ENCODE assay signal across 9 cellular contexts in the genomic region with DNA sequence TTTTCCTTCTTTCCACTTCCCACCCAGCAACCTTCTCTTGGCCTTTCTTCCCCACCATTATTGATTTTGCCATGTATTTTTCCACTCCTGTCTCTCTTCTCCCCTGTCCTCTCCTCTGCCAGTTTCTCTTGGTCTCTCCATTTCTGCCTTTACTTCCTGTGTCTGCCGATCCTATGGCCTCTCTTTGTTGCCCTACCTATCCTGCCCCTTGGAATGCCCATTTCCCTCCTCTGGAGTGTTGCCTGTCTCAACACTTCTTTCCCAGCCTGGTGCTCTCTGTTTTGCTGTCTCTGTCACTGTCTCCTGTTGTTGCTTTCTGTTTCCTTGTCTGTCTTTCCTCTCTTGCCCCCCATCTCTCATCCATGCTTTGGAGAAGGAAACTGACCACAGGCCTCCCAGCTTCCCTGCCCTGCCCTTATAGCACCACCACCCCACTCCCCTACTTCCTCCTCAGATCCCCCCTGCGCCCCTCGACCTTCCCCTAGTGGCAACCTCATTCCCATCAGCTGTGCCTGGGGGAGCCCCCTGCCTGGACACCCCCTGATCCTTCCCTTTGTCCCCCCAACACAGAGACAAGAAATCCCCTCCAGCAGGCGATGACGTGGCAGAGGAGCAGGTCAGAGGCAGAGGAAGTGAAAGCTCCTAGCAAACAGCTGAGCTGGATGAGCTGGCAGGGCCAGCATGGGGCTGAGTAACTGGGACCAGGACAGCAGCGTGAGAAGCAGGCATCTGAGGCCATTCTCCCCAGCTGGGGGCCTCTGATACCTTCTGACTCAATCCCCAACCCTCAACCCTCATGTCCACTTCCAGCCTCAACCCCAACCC. TPM values are rescaled to one million over a fixed set of nuclear protein-coding genes. Genes with fewer than 3 reads are reported as not detected.
DNase-seq lines count a peak whose midpoint lies in the region; ATAC-seq and TF ChIP-seq lines count a peak whose summit lies in the region.
"Had no signal": no experiment of that assay in that cellular context is flagged by ENCODE, and none has a peak within 500 bp of the region (broad histone marks: within the 10 kb centered on the region; RNA-seq: fewer than 3 reads in every experiment).

No MANE protein-coding gene starts in this region.

- H3K27ac ChIP-seq in colonic mucosa: no peak overlapping the region

- H3K9ac ChIP-seq in colonic mucosa (ENCODE audit: low read depth in 2 of 2, low read length in 2 of 2): no peak overlapping the region

- H3K36me3 ChIP-seq in colonic mucosa: no peaks in the 10 kb centered on the region

- peak; percentile 86 for ATAC-seq in HG02588 (IDR thresholded peaks at IDR 0.05; ENCODE audit: unreplicated experiment)

- no peaks in the 10 kb centered on the region for H3K4me1 ChIP-seq in colonic mucosa

- no peak overlapping the region for H3K4me3 Mint-ChIP-seq in activated T-cell treated with anti-CD3 and anti-CD28 coated beads, Interleukin-2, amount 50 U/mL, for 24 hours
- H3K4me3 Mint-ChIP-seq in osteocyte (ENCODE audit: unreplicated experiment): no peak overlapping the region
- H3K4me3 Mint-ChIP-seq: activated naive CD4-positive, alpha-beta T cell treated with anti-CD3 and anti-CD28 coated beads, Interleukin-2, amount 50 U/mL, for 24 hours had no signal

- TF ChIP-seq CTCF in osteocyte (IDR thresholded peaks at IDR 0.05) (no peak), colonic mucosa (IDR thresholded peaks at IDR 0.05) (no peak)

- no peaks in the 10 kb centered on the region for H3K9me3 Mint-ChIP-seq in activated T-cell treated with anti-CD3 and anti-CD28 coated beads, Interleukin-2, amount 50 U/mL, for 24 hours
- no peaks in the 10 kb centered on the region for H3K9me3 Mint-ChIP-seq in osteocyte (ENCODE audit: unreplicated experiment)
- H3K9me3 Mint-ChIP-seq: activated naive CD4-positive, alpha-beta T cell treated with anti-CD3 and anti-CD28 coated beads, Interleukin-2, amount 50 U/mL, for 24 hours had no signal

- no peak overlapping the region for H3K4me3 ChIP-seq in colonic mucosa

- no peaks in the 10 kb centered on the region for H3K36me3 Mint-ChIP-seq in activated T-cell treated with anti-CD3 and anti-CD28 coated beads, Interleukin-2, amount 50 U/mL, for 24 hours (ENCODE audit: low read depth)
- H3K36me3 Mint-ChIP-seq in osteocyte (ENCODE audit: unreplicated experiment): no peaks in the 10 kb centered on the region
- H3K36me3 Mint-ChIP-seq: activated naive CD4-positive, alpha-beta T cell treated with anti-CD3 and anti-CD28 coated beads, Interleukin-2, amount 50 U/mL, for 24 hours had no signal

- no peak overlapping the region for H3K27ac Mint-ChIP-seq in activated T-cell treated with anti-CD3 and anti-CD28 coated beads, Interleukin-2, amount 50 U/mL, for 24 hours
- peak overlapping the region; percentile 80 for H3K27ac Mint-ChIP-seq in osteocyte (ENCODE audit: unreplicated experiment)
- H3K27ac Mint-ChIP-seq: activated naive CD4-positive, alpha-beta T cell treated with anti-CD3 and anti-CD28 coated beads, Interleukin-2, amount 50 U/mL, for 24 hours had no signal

- H3K27me3 Mint-ChIP-seq in activated T-cell treated with anti-CD3 and anti-CD28 coated beads, Interleukin-2, amount 50 U/mL, for 24 hours: peaks cover 38% of the 10 kb centered on the region
- no peaks in the 10 kb centered on the region for H3K27me3 Mint-ChIP-seq in osteocyte (ENCODE audit: unreplicated experiment)

- H3K27me3 ChIP-seq in colonic mucosa: peaks cover 5% of the 10 kb centered on the region

- peak; percentile 43 to 49 for DNase-seq in activated T-cell treated with anti-CD3 and anti-CD28 coated beads, Interleukin-2, amount 50 U/mL, for 48 hours
- no peak for DNase-seq in activated T-cell treated with anti-CD3 and anti-CD28 coated beads, Interleukin-2, amount 50 U/mL, for 24 hours
- peak; percentile 85 for DNase-seq in NOMO-1 treated with DMSO at 0.1 percent for 48 hours (lab: John Stamatoyannopoulos, UW; ENCODE audit: unreplicated experiment)
- peak; percentile 75 for DNase-seq in dermis blood vessel endothelial cell
- no peak for DNase-seq in osteocyte (ENCODE audit: extremely low spot score, unreplicated experiment)
- no peak for DNase-seq in NCI-H146 (lab: John Stamatoyannopoulos, UW)
- no peak for DNase-seq in colonic mucosa

- intact Hi-C loops in colonic mucosa (cut with DNase I): no loop called here

- peaks cover 10% of the 10 kb centered on the region for H3K4me1 Mint-ChIP-seq in activated T-cell treated with anti-CD3 and anti-CD28 coated beads, Interleukin-2, amount 50 U/mL, for 24 hours (ENCODE audit: low read depth)
- peaks cover 13% of the 10 kb centered on the region for H3K4me1 Mint-ChIP-seq in osteocyte (ENCODE audit: unreplicated experiment)
- H3K4me1 Mint-ChIP-seq: activated naive CD4-positive, alpha-beta T cell treated with anti-CD3 and anti-CD28 coated beads, Interleukin-2, amount 50 U/mL, for 24 hours had no signal

- no peaks in the 10 kb centered on the region for H3K9me3 ChIP-seq in colonic mucosa

RNA-seq across cellular contexts. Expression of gene ETV3L, which starts 6.6 kb away (rescaled TPM):
- total RNA-seq in dermis blood vessel endothelial cell (not detected in 2 replicates), osteocyte (not detected in 2 replicates), colonic mucosa (not detected)

RNA-seq across cellular contexts. Expression of gene ETV3, which starts 32.0 kb away (rescaled TPM):
- 17.2 and 19.1 TPM in 2 replicates for total RNA-seq in dermis blood vessel endothelial cell
- 27.7 and 28.5 TPM in 2 replicates for total RNA-seq in osteocyte
- 10 to 100 TPM; 20.7 to 38.7 TPM for total RNA-seq in colonic mucosa

Comparison
In these comparisons a context has a peak if more than half of its experiments do, and no peak if none do; other contexts are left out.
1. DNase-seq: peak in activated T-cell treated with anti-CD3 and anti-CD28 coated beads, Interleukin-2, amount 50 U/mL, for 48 hours (2 of 2), NOMO-1 treated with DMSO at 0.1 percent for 48 hours (single experiment) and dermis blood vessel endothelial cell (single experiment); none in activated T-cell treated with anti-CD3 and anti-CD28 coated beads, Interleukin-2, amount 50 U/mL, for 24 hours (single experiment), osteocyte (single experiment), NCI-H146 (single experiment) and colonic mucosa (single experiment).